Comparison of ENCODE assay signal across 7 cellular contexts in the genomic region with DNA sequence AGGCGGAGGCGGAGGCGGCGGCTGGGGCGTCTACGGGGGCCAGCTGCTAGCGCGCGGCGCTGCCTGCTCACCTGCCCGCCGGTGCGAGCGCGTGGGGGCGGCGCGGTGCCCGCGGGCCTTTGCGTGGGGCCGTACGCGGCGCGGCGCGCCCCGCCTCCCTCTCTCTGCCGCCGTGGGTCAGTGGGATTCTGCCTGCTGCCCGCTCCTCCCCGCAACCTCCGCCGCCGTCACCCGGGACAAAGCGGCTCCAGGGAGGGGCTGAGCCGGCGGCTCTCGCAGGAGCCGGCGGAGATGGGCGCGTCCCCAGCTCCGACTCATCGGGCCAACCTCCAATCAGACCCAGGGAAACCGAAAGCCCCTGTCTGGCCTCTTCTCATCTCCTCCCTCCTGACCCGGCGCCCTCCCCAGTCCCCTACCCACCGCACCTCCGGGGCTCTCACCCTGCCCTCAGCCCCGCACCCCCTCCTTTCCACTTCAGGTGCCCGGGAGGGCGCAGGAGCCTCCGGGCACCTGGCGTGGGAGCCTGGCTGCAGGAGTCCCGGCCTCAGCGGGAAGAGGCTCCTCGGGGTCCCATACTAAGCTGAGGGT. TPM values are rescaled to one million over a fixed set of nuclear protein-coding genes. Genes with fewer than 3 reads are reported as not detected.
DNase-seq lines count a peak whose midpoint lies in the region; ATAC-seq, FAIRE-seq and TF ChIP-seq lines count a peak whose summit lies in the region.

A gene (minus strand): TSS at position 249 of the 588 bp plus-strand sequence.

- peak within 1 kb of the TSS; percentile 71 for H3K4me3 ChIP-seq in neural progenitor cell

- H3K4me2 ChIP-seq in neural progenitor cell = peak within 1 kb of the TSS; percentile 87

- CTCF ChIA-PET in HEK293T (lab: Yijun Ruan, JAX) = interaction anchor here (0.7 to 1.2 kb wide), 2 partner anchors 20 to 109 kb away, joined by 3 read pairs; no protein-coding TSS in a partner anchor

- TF ChIP-seq POLR2A in H54 (IDR thresholded peaks at IDR 0.05; ENCODE audit: low read depth, low read length) = no peak

- intact Hi-C loops in head of caudate nucleus (cut with DNase I) = loop anchor here (2.0 to 5.0 kb wide), 3 partner anchors 70 to 269 kb away; no protein-coding TSS in a partner anchor

- H3K79me2 ChIP-seq in neural progenitor cell (ENCODE audit: low read depth) = no peaks in the 10 kb centered on the region

- H3K27ac ChIP-seq in neural progenitor cell = no peak within 1 kb of the TSS

- H3K4me1 Mint-ChIP-seq in neural progenitor cell = peaks cover 14% of the 10 kb centered on the region

- H3K9me3 Mint-ChIP-seq in activated naive CD4-positive, alpha-beta T cell treated with anti-CD3 and anti-CD28 coated beads, Interleukin-2, amount 50 U/mL, for 72 hours = no peaks in the 10 kb centered on the region
- H3K9me3 Mint-ChIP-seq in neural progenitor cell = no peaks in the 10 kb centered on the region

- peaks cover 10% of the 10 kb centered on the region for H3K27me3 Mint-ChIP-seq in neural progenitor cell (ENCODE audit: insufficient read depth, low read depth)

- TF ChIP-seq CTCF in neural progenitor cell (IDR thresholded peaks at IDR 0.05) = no peak

- H3K4me3 Mint-ChIP-seq in neural progenitor cell = peak within 1 kb of the TSS; percentile 87

- H3K36me3 ChIP-seq in ES-I3 (ENCODE audit: insufficient read depth, low read length) (no peaks in the 10 kb centered on the region), neural progenitor cell (no peaks in the 10 kb centered on the region)

- ATAC-seq in activated naive CD4-positive, alpha-beta T cell treated with anti-CD3 and anti-CD28 coated beads, Interleukin-2, amount 50 U/mL, for 72 hours = peak; percentile 57 to 86

- peaks cover 0 to 5% of the 10 kb centered on the region in 2 donors for H3K36me3 Mint-ChIP-seq in activated naive CD4-positive, alpha-beta T cell treated with anti-CD3 and anti-CD28 coated beads, Interleukin-2, amount 50 U/mL, for 72 hours
- no peaks in the 10 kb centered on the region for H3K36me3 Mint-ChIP-seq in neural progenitor cell

- H3K27me3 ChIP-seq in neural progenitor cell = peaks cover 52% of the 10 kb centered on the region

- no peak for FAIRE-seq in H54 (lab: Jason Lieb, UNC)

- H4K20me1 ChIP-seq in neural progenitor cell (ENCODE audit: low read depth) = peaks cover 7% of the 10 kb centered on the region

- H3K9ac ChIP-seq in ES-I3 (ENCODE audit: low read depth, low read length) (peak within 1 kb of the TSS; percentile 91), neural progenitor cell (no peak within 1 kb of the TSS)

- POLR2A ChIA-PET in HEK293T (lab: Yijun Ruan, JAX) = interaction anchor here (1.0 kb wide), 1 partner anchor 13 kb away, joined by 3 read pairs; no protein-coding TSS in a partner anchor

- peaks cover 4% of the 10 kb centered on the region for H3F3A ChIP-seq in neural progenitor cell (ENCODE audit: low read depth)

- no peak within 1 kb of the TSS for H3K27ac Mint-ChIP-seq in activated naive CD4-positive, alpha-beta T cell treated with anti-CD3 and anti-CD28 coated beads, Interleukin-2, amount 50 U/mL, for 72 hours
- H3K27ac Mint-ChIP-seq in neural progenitor cell = no peak within 1 kb of the TSS

- peak within 1 kb of the TSS; percentile 97 for H2AFZ ChIP-seq in neural progenitor cell (replicated peaks)

- H3K4me1 ChIP-seq in ES-I3 (ENCODE audit: insufficient read depth, low read length) (peaks cover 8% of the 10 kb centered on the region; the same call in 1 of the 2 replicates), neural progenitor cell (peaks cover 3% of the 10 kb centered on the region)

- DNase-seq in HEK293T (ENCODE audit: extremely low spot score) = peak; percentile 76
- DNase-seq in NCI-H510A (lab: John Stamatoyannopoulos, UW) = peak; percentile 78
- DNase-seq in activated naive CD4-positive, alpha-beta T cell treated with anti-CD3 and anti-CD28 coated beads, Interleukin-2, amount 50 U/mL, for 72 hours (ENCODE audit: low spot score in 2 of 2) = peak in 1 of 2 donors; percentile 6
- DNase-seq in head of caudate nucleus = peak; percentile 38 to 89 (median 76)
- DNase-seq in neural progenitor cell (ENCODE audit: low spot score) = peak; percentile 91
- DNase-seq in H54 (ENCODE audit: insufficient read length, low spot score) = no peak

- H3K9me3 ChIP-seq in ES-I3 (ENCODE audit: control insufficient read depth, insufficient read depth, low read length) (no peaks in the 10 kb centered on the region), neural progenitor cell (ENCODE audit: low read depth) (no peaks in the 10 kb centered on the region)

TF ChIP-seq in HEK293T, 16 proteins besides CTCF, POLR2A, EP300 and RAD21:
- TF ChIP-seq FOXM1 (IDR thresholded peaks at IDR 0.05; ENCODE audit: borderline replicate concordance) = 0 out of 2 replicates have a peak, but pooled peaks have one; percentile 26
- no peak for TF ChIP-seq SP1 (IDR thresholded peaks at IDR 0.05)

RNA-seq across cellular contexts. Expression of the gene that starts here (rescaled TPM):
- under 1 TPM in 1 of 2 donors, not detected in 1; 0.74 TPM for total RNA-seq in activated naive CD4-positive, alpha-beta T cell treated with anti-CD3 and anti-CD28 coated beads, Interleukin-2, amount 50 U/mL, for 72 hours
- 5.8 and 6.7 TPM in 2 replicates for total RNA-seq in neural progenitor cell (ENCODE audit: low replicate concordance)

Comparison
In these comparisons a context has a peak if more than half of its experiments do, and no peak if none do; other contexts are left out.
1. Peak in ATAC-seq in activated naive CD4-positive, alpha-beta T cell treated with anti-CD3 and anti-CD28 coated beads, Interleukin-2, amount 50 U/mL, for 72 hours; RNA of the gene not detected or under 1 TPM.